1 cellular context compared by ENCODE assay signal in genomic region chr19:17605761-17606745, GRCh38.
TF ChIP-seq lines count a peak whose summit lies in the region.

No MANE protein-coding gene starts in this region.

TF ChIP-seq in GM12878, 131 proteins besides CTCF, POLR2A, EP300 and RAD21 (continued from another document):
- TF ChIP-seq TARDBP (IDR thresholded peaks at IDR 0.05; ENCODE audit: borderline replicate concordance) (0 out of 2 replicates have a peak, but pooled peaks have one; percentile 56), POU2F2 (IDR thresholded peaks at IDR 0.05; ENCODE audit: borderline replicate concordance, low read depth, low read length) (no peak), ZNF687 (IDR thresholded peaks at IDR 0.05) (peak; percentile 96), USF2 (IDR thresholded peaks at IDR 0.05; ENCODE audit: borderline replicate concordance, low read depth, low read length) (no peak), ZNF592 (IDR thresholded peaks at IDR 0.05) (peak; percentile 54; the same call in 1 of the 2 replicates), PAX5 (IDR thresholded peaks at IDR 0.05; ENCODE audit: borderline replicate concordance, low read depth, low read length) (peak; percentile 1; the same call in 1 of the 2 replicates), IRF4 (IDR thresholded peaks at IDR 0.05; ENCODE audit: low read depth, low read length) (no peak)
